8 cellular contexts compared by ENCODE assay signal in the genomic region with DNA sequence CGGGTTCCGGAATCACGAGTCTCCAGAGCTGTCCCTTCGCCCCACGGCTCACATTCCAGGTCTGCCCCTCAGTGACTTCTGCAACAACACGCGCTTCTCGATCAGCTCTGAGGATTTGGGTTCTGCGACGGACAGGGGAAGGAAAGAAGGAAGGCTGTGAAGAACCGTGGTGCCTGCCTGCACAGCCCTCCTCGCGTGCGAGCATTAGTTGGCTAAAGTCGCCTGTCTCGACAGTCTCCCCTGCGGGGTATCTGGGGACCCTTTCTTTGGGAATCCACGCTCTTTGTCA. TPM values are rescaled to one million over a fixed set of nuclear protein-coding genes. Genes with fewer than 3 reads are reported as not detected.
A peak's percentile ranks its signal among the peaks of the same experiment; 100 is the strongest.
DNase-seq lines count a peak whose midpoint lies in the region; ATAC-seq, FAIRE-seq and TF ChIP-seq lines count a peak whose summit lies in the region.

No MANE protein-coding gene starts in this region.

- H3K4me1 Mint-ChIP-seq in chondrocyte (ENCODE audit: low read depth) (peaks cover 43% of the 10 kb centered on the region), memory B cell (peaks cover 26% of the 10 kb centered on the region)

- H3K4me3 ChIP-seq in OCI-LY1 (ENCODE audit: low read depth, low read length, poor library complexity, severe bottlenecking) (peak overlapping the region; percentile 76), tibial nerve (peak overlapping the region; percentile 42 to 68 (median 46))

- TF ChIP-seq POLR2A in tibial nerve (IDR thresholded peaks at IDR 0.05) = no peak

- 0 to 2% methylated on average over 18 of the region's 18 CpGs for WGBS in tibial nerve, 2 donors

- peaks cover 24% of the 10 kb centered on the region for H3K4me1 ChIP-seq in OCI-LY1 (ENCODE audit: insufficient read depth, low read length, severe bottlenecking)
- peaks cover 0 to 29% (median 17%) of the 10 kb centered on the region in 4 donors for H3K4me1 ChIP-seq in tibial nerve

- TF ChIP-seq CTCF in OCI-LY1 (IDR thresholded peaks at IDR 0.05; ENCODE audit: low read length) (peak; percentile 17; the same call in 1 of the 2 replicates), chondrocyte (IDR thresholded peaks at IDR 0.05) (peak; percentile 69), tibial nerve (IDR thresholded peaks at IDR 0.05) (peak in 2 of 5 experiments; percentile 25 to 29)

- peak overlapping the region; percentile 66 for H3K27ac ChIP-seq in OCI-LY1 (ENCODE audit: low read depth, low read length, poor library complexity, severe bottlenecking)
- H3K27ac ChIP-seq in tibial nerve = peak overlapping the region; percentile 88 to 98 (median 93)

- no peak for TF ChIP-seq EP300 in tibial nerve (IDR thresholded peaks at IDR 0.05)

- peaks cover 12% of the 10 kb centered on the region; the same call in 1 of the 2 replicates for H3K36me3 ChIP-seq in OCI-LY1 (ENCODE audit: insufficient read depth, low read length)
- peaks cover 0 to 11% (median 0%) of the 10 kb centered on the region in 3 donors for H3K36me3 ChIP-seq in tibial nerve

- H3K27ac Mint-ChIP-seq in chondrocyte (ENCODE audit: unreplicated experiment) (peak overlapping the region; percentile 97), memory B cell (peak overlapping the region; percentile 85)

- H3F3A ChIP-seq in OCI-LY1 (ENCODE audit: insufficient read depth, low read length) = no peaks in the 10 kb centered on the region

- H3K27me3 Mint-ChIP-seq in chondrocyte (ENCODE audit: low read depth) (peaks cover 2% of the 10 kb centered on the region), memory B cell (no peaks in the 10 kb centered on the region)

- no peak overlapping the region for H2AFZ ChIP-seq in OCI-LY1 (ENCODE audit: low read length)

- H3K9me3 ChIP-seq in OCI-LY1 (ENCODE audit: low read length) = no peaks in the 10 kb centered on the region
- H3K9me3 ChIP-seq in tibial nerve = no peaks in the 10 kb centered on the region

- H3K9me2 ChIP-seq in OCI-LY1 (ENCODE audit: low read depth, low read length) = no peaks in the 10 kb centered on the region

- no peaks in the 10 kb centered on the region for H3K79me2 ChIP-seq in OCI-LY1 (ENCODE audit: insufficient read depth, low read length)

- DNase-seq in DMS53 (lab: John Stamatoyannopoulos, UW) (peak; percentile 85), H4 (ENCODE audit: low spot score) (peak; percentile 46), chondrocyte (ENCODE audit: low spot score) (no peak), memory B cell (ENCODE audit: low spot score in 2 of 2) (no peak), tibial nerve (ENCODE audit: low spot score in 2 of 2) (no peak), RCC 7860 (ENCODE audit: low spot score) (no peak)
- no peak for DNase-seq in activated CD4-positive, alpha-beta T cell treated with anti-CD3 and anti-CD28 coated beads for 48 hours

- H3K4me2 ChIP-seq in OCI-LY1 (ENCODE audit: low read length) = peak overlapping the region; percentile 93

- H3K27me3 ChIP-seq in OCI-LY1 (ENCODE audit: insufficient read depth, low read length) = no peaks in the 10 kb centered on the region
- H3K27me3 ChIP-seq in tibial nerve = no peaks in the 10 kb centered on the region

- peak overlapping the region; percentile 68 for H3K9ac ChIP-seq in OCI-LY1 (ENCODE audit: low read length)

- ATAC-seq in memory B cell (ENCODE audit: low read depth) = peak; percentile 18

- H3K9me3 Mint-ChIP-seq in chondrocyte (ENCODE audit: low read depth) (no peaks in the 10 kb centered on the region), memory B cell (no peaks in the 10 kb centered on the region)

- no peak for FAIRE-seq in RCC 7860 (lab: Jason Lieb, UNC)

- H3K4me3 Mint-ChIP-seq in chondrocyte (ENCODE audit: unreplicated experiment) (peak overlapping the region; percentile 87), memory B cell (peak overlapping the region; percentile 87)

- no peaks in the 10 kb centered on the region for H4K20me1 ChIP-seq in OCI-LY1 (ENCODE audit: insufficient read depth, low read length)

- peaks cover 9% of the 10 kb centered on the region for H3K36me3 Mint-ChIP-seq in chondrocyte (ENCODE audit: low read depth)
- H3K36me3 Mint-ChIP-seq in memory B cell = peaks cover 11% of the 10 kb centered on the region

RNA-seq across cellular contexts. Expression of a gene that starts 23.1 kb away (rescaled TPM):
- total RNA-seq in H4 (2014; rRNA removed; shearing (Covaris generic)) = 16.9 and 38.9 TPM in 2 replicates
- total RNA-seq in chondrocyte (35.8 to 49.9 TPM (median 36.0 TPM) in 3 replicates), tibial nerve (10 to 100 TPM; 37.7 to 46.5 (median 45.2) TPM)

RNA-seq across cellular contexts. Expression of a gene that starts 23.3 kb away (rescaled TPM):
- 2,534 and 2,796 TPM in 2 replicates for total RNA-seq in H4 (2014; rRNA removed; shearing (Covaris generic))
- total RNA-seq in chondrocyte (1,578 to 1,963 TPM (median 1,582 TPM) in 3 replicates), tibial nerve (1,000 to 10,000 TPM; 2,115 to 2,529 (median 2,306) TPM)

RNA-seq across cellular contexts. Expression of a gene that starts 28.3 kb away (rescaled TPM):
- not detected in 2 replicates for total RNA-seq in H4 (2014; rRNA removed; shearing (Covaris generic))
- total RNA-seq in chondrocyte (6.5 to 9.2 TPM (median 7.3 TPM) in 3 replicates), tibial nerve (10 to 100 TPM in 3 of 4 donors, 1 to 10 TPM in 1; 7.5 to 30.4 (median 17.7) TPM)

RNA-seq across cellular contexts. Expression of a gene that starts 40.3 kb away (rescaled TPM):
- total RNA-seq in H4 (2014; rRNA removed; shearing (Covaris generic)) = 26.9 and 29.3 TPM in 2 replicates
- total RNA-seq in chondrocyte = 42.8 to 49.7 TPM (median 44.5 TPM) in 3 replicates
- total RNA-seq in tibial nerve = 10 to 100 TPM; 16.1 to 25.2 (median 21.6) TPM

RNA-seq across cellular contexts. Expression of a gene that starts 40.5 kb away (rescaled TPM):
- 89.0 and 99.5 TPM in 2 replicates for total RNA-seq in H4 (2014; rRNA removed; shearing (Covaris generic))
- total RNA-seq in chondrocyte (42.4 to 79.7 TPM (median 48.1 TPM) in 3 replicates), tibial nerve (10 to 100 TPM; 46.5 to 88.4 (median 69.1) TPM)

Comparison
In these comparisons a context has a peak if more than half of its experiments do, and no peak if none do; other contexts are left out.
1. DNase-seq: peak in DMS53 (single experiment) and H4 (single experiment); none in chondrocyte (single experiment), memory B cell (0 of 2), tibial nerve (0 of 2), RCC 7860 (single experiment) and activated CD4-positive, alpha-beta T cell treated with anti-CD3 and anti-CD28 coated beads for 48 hours (single experiment).